Comparison of ENCODE assay signal across 1 cellular context in the genomic region with DNA sequence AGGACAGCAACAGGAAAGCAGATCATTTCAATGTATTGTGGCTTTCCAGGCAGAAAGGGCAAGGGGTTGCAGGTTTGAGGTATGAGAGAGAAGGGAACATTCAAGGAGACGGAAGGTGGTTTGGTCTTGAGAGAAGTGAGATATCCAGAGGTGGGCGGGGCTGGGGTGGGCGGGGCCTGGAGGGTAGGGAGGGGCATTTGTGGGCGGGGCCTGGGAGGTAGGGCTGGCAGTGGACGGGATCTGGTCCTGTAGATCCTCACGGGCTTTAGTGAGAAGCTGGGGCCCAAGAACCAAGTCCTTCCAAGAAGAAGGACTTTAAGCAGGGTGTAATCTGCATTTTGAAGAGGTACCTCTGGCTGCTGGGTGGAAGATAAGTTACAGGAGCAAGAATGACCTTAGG.
TF ChIP-seq lines count a peak whose summit lies in the region.

No MANE protein-coding gene starts in this region.

TF ChIP-seq in SK-N-SH treated with all-trans-retinoic acid at 6 μM for 48 hours, 23 proteins besides CTCF, POLR2A, EP300 and RAD21 (continued from another document):
- no peak for TF ChIP-seq ZC3H10 (CRISPR knock-in tag; IDR thresholded peaks at IDR 0.05)
- TF ChIP-seq OSR1 (CRISPR knock-in tag; IDR thresholded peaks at IDR 0.05): no peak
- no peak for TF ChIP-seq ESRRG (CRISPR knock-in tag; IDR thresholded peaks at IDR 0.05)
- TF ChIP-seq ZFP3 (CRISPR knock-in tag; IDR thresholded peaks at IDR 0.05): no peak
- TF ChIP-seq ZNF8 (CRISPR knock-in tag; IDR thresholded peaks at IDR 0.05): no peak
- no peak for TF ChIP-seq CSRNP3 (CRISPR knock-in tag; IDR thresholded peaks at IDR 0.05)
- TF ChIP-seq PPARA (CRISPR knock-in tag; IDR thresholded peaks at IDR 0.05; ENCODE audit: borderline replicate concordance): no peak
- no peak for TF ChIP-seq GLIS3 (CRISPR knock-in tag; IDR thresholded peaks at IDR 0.05)
- no peak for TF ChIP-seq ZFP30 (CRISPR knock-in tag; IDR thresholded peaks at IDR 0.05)
- TF ChIP-seq TCF4 (CRISPR knock-in tag; IDR thresholded peaks at IDR 0.05; ENCODE audit: borderline replicate concordance): no peak
- TF ChIP-seq PATZ1 (CRISPR knock-in tag; IDR thresholded peaks at IDR 0.05; ENCODE audit: borderline replicate concordance): no peak
TF ChIP-seq in SK-N-SH treated with all-trans-retinoic acid at 6 μM for 48 hours: peak in this region for 0.
